Comparison of ENCODE assay signal across 9 cellular contexts in the genomic region with DNA sequence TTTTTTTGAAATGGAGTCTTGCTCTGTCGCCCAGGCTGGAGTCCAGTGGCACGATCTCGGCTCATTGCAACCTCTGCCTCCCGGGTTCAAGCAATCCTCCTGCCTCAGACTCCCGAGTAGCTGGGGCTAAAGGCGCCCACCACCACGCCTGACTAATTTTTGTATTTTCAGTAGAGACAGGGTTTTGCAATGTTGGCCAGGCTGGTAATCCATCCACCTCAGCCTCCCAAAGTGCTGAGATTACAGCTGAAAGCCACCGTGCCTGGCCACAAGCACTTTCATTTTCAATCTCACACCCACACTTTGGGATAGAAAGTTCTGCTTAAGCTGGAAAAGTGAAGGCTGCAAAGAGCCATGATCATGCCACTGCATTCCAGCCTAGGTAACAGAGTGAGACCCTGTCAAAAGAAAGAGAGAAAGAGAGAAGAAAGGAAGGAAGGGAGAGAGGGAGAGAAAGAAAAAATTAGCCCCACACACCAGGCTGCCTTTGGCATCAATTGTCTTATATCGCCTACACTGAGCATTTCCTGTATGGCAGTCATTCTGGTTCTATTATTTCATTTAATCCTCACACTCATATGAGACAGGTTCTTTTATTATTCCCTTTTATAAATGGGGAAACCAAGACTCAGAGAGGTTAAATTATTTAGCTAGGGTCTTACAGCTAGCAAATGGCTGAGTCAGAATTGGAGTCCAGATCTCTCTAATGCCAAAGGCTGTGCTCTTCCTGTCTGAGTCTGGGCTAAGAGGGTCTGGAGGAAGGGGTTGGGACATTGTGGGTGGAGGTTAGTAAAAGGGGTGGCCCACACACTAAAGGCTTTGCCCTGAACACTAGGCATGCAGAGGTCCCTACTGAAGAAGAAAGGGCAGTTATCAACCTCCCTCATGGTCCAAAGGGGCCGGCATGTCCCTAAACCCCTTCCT. TPM values are rescaled to one million over a fixed set of nuclear protein-coding genes. Genes with fewer than 3 reads are reported as not detected.
DNase-seq lines count a peak whose midpoint lies in the region; ATAC-seq and TF ChIP-seq lines count a peak whose summit lies in the region.
"Had no signal": no experiment of that assay in that cellular context is flagged by ENCODE, and none has a peak within 500 bp of the region (broad histone marks: within the 10 kb centered on the region; RNA-seq: fewer than 3 reads in every experiment).

No MANE protein-coding gene starts in this region.

- peaks cover 11% of the 10 kb centered on the region for H3K27me3 Mint-ChIP-seq in activated CD4-positive, alpha-beta T cell treated with anti-CD3 and anti-CD28 coated beads for 36 hours
- H3K27me3 Mint-ChIP-seq in activated naive CD8-positive, alpha-beta T cell treated with anti-CD3 and anti-CD28 coated beads, Interleukin-2, amount 50 U/mL, for 24 hours, result peaks cover 11% of the 10 kb centered on the region
- no peaks in the 10 kb centered on the region for H3K27me3 Mint-ChIP-seq in Calu3 (ENCODE audit: unreplicated experiment)

- intact Hi-C loops in activated CD4-positive, alpha-beta T cell treated with anti-CD3 and anti-CD28 coated beads for 36 hours (cut with DNase I, micrococcal nuclease), result no loop called here
- intact Hi-C loops in sciatic nerve (cut with DNase I) (no loop called here), Calu3 (cut with micrococcal nuclease; ENCODE audit: unreplicated experiment) (no loop called here)

- no peak for TF ChIP-seq CTCF in Calu3 (IDR thresholded peaks at IDR 0.05; ENCODE audit: unreplicated experiment)

- no peaks in the 10 kb centered on the region for H3K9me3 Mint-ChIP-seq in activated CD4-positive, alpha-beta T cell treated with anti-CD3 and anti-CD28 coated beads for 36 hours (ENCODE audit: low read depth)
- H3K9me3 Mint-ChIP-seq in activated naive CD8-positive, alpha-beta T cell treated with anti-CD3 and anti-CD28 coated beads, Interleukin-2, amount 50 U/mL, for 24 hours, result peaks cover 8% of the 10 kb centered on the region
- no peaks in the 10 kb centered on the region for H3K9me3 Mint-ChIP-seq in Calu3 (ENCODE audit: low read depth, unreplicated experiment)

- peaks cover 13% of the 10 kb centered on the region for H3K4me1 Mint-ChIP-seq in activated CD4-positive, alpha-beta T cell treated with anti-CD3 and anti-CD28 coated beads for 36 hours
- peaks cover 13% of the 10 kb centered on the region for H3K4me1 Mint-ChIP-seq in activated naive CD8-positive, alpha-beta T cell treated with anti-CD3 and anti-CD28 coated beads, Interleukin-2, amount 50 U/mL, for 24 hours
- H3K4me1 Mint-ChIP-seq in Calu3 (ENCODE audit: low read depth, unreplicated experiment), result peaks cover 16% of the 10 kb centered on the region

- H3K4me3 Mint-ChIP-seq in activated CD4-positive, alpha-beta T cell treated with anti-CD3 and anti-CD28 coated beads for 36 hours, result no peak overlapping the region
- no peak overlapping the region for H3K4me3 Mint-ChIP-seq in activated naive CD8-positive, alpha-beta T cell treated with anti-CD3 and anti-CD28 coated beads, Interleukin-2, amount 50 U/mL, for 24 hours
- H3K4me3 Mint-ChIP-seq in Calu3 (ENCODE audit: low read depth, unreplicated experiment), result no peak overlapping the region

- DNase-seq in activated CD4-positive, alpha-beta T cell treated with anti-CD3 and anti-CD28 coated beads for 36 hours, result peak; percentile 47
- no peak for DNase-seq in activated CD4-positive, alpha-beta T cell treated with anti-CD3 and anti-CD28 coated beads, Interleukin-2, amount 50 U/mL, for 1 hour
- DNase-seq in activated naive CD8-positive, alpha-beta T cell treated with anti-CD3 and anti-CD28 coated beads, Interleukin-2, amount 50 U/mL, for 24 hours, result no peak
- DNase-seq in sciatic nerve (ENCODE audit: low spot score), result no peak
- no peak for DNase-seq in effector CD8-positive, alpha-beta T cell (lab: John Stamatoyannopoulos, UW)
- DNase-seq in Calu3, result no peak
- DNase-seq in HK-2 (ENCODE audit: unreplicated experiment), result no peak
- DNase-seq: activated CD4-positive, CD25-positive, alpha-beta regulatory T cell had no signal

- peak; percentile 64 for ATAC-seq in activated CD4-positive, alpha-beta T cell treated with anti-CD3 and anti-CD28 coated beads for 36 hours
- ATAC-seq in HG02852 (IDR thresholded peaks at IDR 0.05; ENCODE audit: unreplicated experiment), result peak; percentile 77
- ATAC-seq in activated naive CD8-positive, alpha-beta T cell treated with anti-CD3 and anti-CD28 coated beads, Interleukin-2, amount 50 U/mL, for 24 hours, result peak; percentile 33
- ATAC-seq in sciatic nerve, result peak; percentile 18

- CTCF ChIA-PET in activated CD4-positive, alpha-beta T cell treated with anti-CD3 and anti-CD28 coated beads for 36 hours (lab: Charles Lee), result interaction anchor here (1.1 kb wide), 1 partner anchor 290 kb away, joined by 3 read pairs; no protein-coding TSS in a partner anchor
- CTCF ChIA-PET in Calu3 (lab: Charles Lee), result no interaction called here

- BruUV-seq in Calu3 (replicated peaks; lab: Mats Ljungman, UMichigan), result no TSS peak

- H3K27ac Mint-ChIP-seq in activated CD4-positive, alpha-beta T cell treated with anti-CD3 and anti-CD28 coated beads for 36 hours, result no peak overlapping the region
- H3K27ac Mint-ChIP-seq in activated naive CD8-positive, alpha-beta T cell treated with anti-CD3 and anti-CD28 coated beads, Interleukin-2, amount 50 U/mL, for 24 hours, result peak overlapping the region; percentile 13
- no peak overlapping the region for H3K27ac Mint-ChIP-seq in Calu3 (ENCODE audit: unreplicated experiment)

- no peaks in the 10 kb centered on the region for H3K36me3 Mint-ChIP-seq in activated CD4-positive, alpha-beta T cell treated with anti-CD3 and anti-CD28 coated beads for 36 hours (ENCODE audit: low read depth)
- H3K36me3 Mint-ChIP-seq in activated naive CD8-positive, alpha-beta T cell treated with anti-CD3 and anti-CD28 coated beads, Interleukin-2, amount 50 U/mL, for 24 hours (ENCODE audit: low read depth), result no peaks in the 10 kb centered on the region
- no peaks in the 10 kb centered on the region for H3K36me3 Mint-ChIP-seq in Calu3 (ENCODE audit: insufficient read depth, unreplicated experiment)

- POLR2A ChIA-PET in activated CD4-positive, alpha-beta T cell treated with anti-CD3 and anti-CD28 coated beads for 36 hours (lab: Charles Lee), result interaction anchor here (0.6 kb wide), 1 partner anchor 81 kb away, joined by 3 read pairs; no protein-coding TSS in a partner anchor

RNA-seq across cellular contexts. Expression of a gene that starts 37.9 kb away (rescaled TPM):
- not detected for total RNA-seq in activated CD4-positive, alpha-beta T cell treated with anti-CD3 and anti-CD28 coated beads for 36 hours
- total RNA-seq in sciatic nerve, result 367 TPM
- 11.3 and 12.5 TPM in 2 replicates for total RNA-seq in Calu3 (2022)

Comparison
In these comparisons a context has a peak if more than half of its experiments do, and no peak if none do; other contexts are left out.
1. ATAC-seq: peak in every context shown above with its lines; median percentile 77 in HG02852; 64 in activated CD4-positive, alpha-beta T cell treated with anti-CD3 and anti-CD28 coated beads for 36 hours; 33 in activated naive CD8-positive, alpha-beta T cell treated with anti-CD3 and anti-CD28 coated beads, Interleukin-2, amount 50 U/mL, for 24 hours; 18 in sciatic nerve.
2. RNA of a gene that starts 37.9 kb away (total RNA-seq): 367 TPM in sciatic nerve (single experiment); 11.3 to 12.5 TPM in Calu3 and not detected in activated CD4-positive, alpha-beta T cell treated with anti-CD3 and anti-CD28 coated beads for 36 hours; every median in the first group is over 10 times any median in the second.